In genomic region chr6:51513891-51514290, GRCh38 we compare ENCODE assay signal across 19 cellular contexts.
DNase-seq lines count a peak whose midpoint lies in the region; ATAC-seq and TF ChIP-seq lines count a peak whose summit lies in the region.
"Had no signal": no experiment of that assay in that cellular context is flagged by ENCODE, and none has a peak within 500 bp of the region (broad histone marks: within the 10 kb centered on the region; RNA-seq: fewer than 3 reads in every experiment).

No MANE protein-coding gene starts in this region.

- H3K4me1 ChIP-seq in esophagus squamous epithelium (peaks cover 0 to 16% (median 0%) of the 10 kb centered on the region in 3 donors), upper lobe of right lung (no peaks in the 10 kb centered on the region)
- H3K4me1 ChIP-seq: A549, heart right ventricle, spleen had no signal

- no peaks in the 10 kb centered on the region for H3K27me3 ChIP-seq in esophagus squamous epithelium
- H3K27me3 ChIP-seq in upper lobe of right lung, result no peaks in the 10 kb centered on the region
- H3K27me3 ChIP-seq: heart right ventricle, spleen had no signal

- ATAC-seq in GM19023 (IDR thresholded peaks at IDR 0.05; ENCODE audit: unreplicated experiment) (no peak), HG03378 (IDR thresholded peaks at IDR 0.05; ENCODE audit: unreplicated experiment) (no peak), upper lobe of right lung (no peak)
- ATAC-seq: A549; heart right ventricle; stimulated activated effector memory CD8-positive, alpha-beta T cell treated with anti-CD3 and anti-CD28 coated beads, Interleukin-12 subunit alpha, Interleukin-12 subunit beta, amount 100 ng/mL, for 72 hours had no signal

- H3K36me3 Mint-ChIP-seq in Calu3 (ENCODE audit: insufficient read depth, unreplicated experiment) (no peaks in the 10 kb centered on the region), nephron (ENCODE audit: low read depth) (peaks cover 4% of the 10 kb centered on the region)
- H3K36me3 Mint-ChIP-seq: stimulated activated effector memory CD8-positive, alpha-beta T cell treated with anti-CD3 and anti-CD28 coated beads, Interleukin-12 subunit alpha, Interleukin-12 subunit beta, amount 100 ng/mL, for 72 hours had no signal

- H3K27me3 Mint-ChIP-seq in Calu3 (ENCODE audit: unreplicated experiment) (no peaks in the 10 kb centered on the region), nephron (ENCODE audit: low read depth) (no peaks in the 10 kb centered on the region)

- DNase-seq in Calu3, result peak; percentile 25
- peak; percentile 26 for DNase-seq in astrocyte of the hippocampus (ENCODE audit: low read depth, low spot score)
- no peak for DNase-seq in esophagus squamous epithelium (lab: John Stamatoyannopoulos, UW)
- no peak for DNase-seq in GM20000 (ENCODE audit: low spot score)
- DNase-seq in upper lobe of right lung, result no peak
- DNase-seq: activated CD8-positive, alpha-beta memory T cell treated with anti-CD3 and anti-CD28 coated beads, Interleukin-2, amount 50 U/mL, for 48 hours; activated naive CD4-positive, alpha-beta T cell treated with anti-CD3 and anti-CD28 coated beads for 36 hours; C1 segment of cervical spinal cord; DMS153; GOT3; heart right ventricle; NCI-H187 treated with DMSO at 0.1 percent for 48 hours; SHP77; spleen had no signal

- H3K27ac Mint-ChIP-seq in Calu3 (ENCODE audit: unreplicated experiment) (peak overlapping the region; percentile 60), nephron (peak overlapping the region in 2 of 3 experiments; percentile 44 to 47)
- H3K27ac Mint-ChIP-seq: activated naive CD4-positive, alpha-beta T cell treated with anti-CD3 and anti-CD28 coated beads for 36 hours; stimulated activated effector memory CD8-positive, alpha-beta T cell treated with anti-CD3 and anti-CD28 coated beads, Interleukin-12 subunit alpha, Interleukin-12 subunit beta, amount 100 ng/mL, for 72 hours had no signal

- no peak overlapping the region for H3K4me3 ChIP-seq in esophagus squamous epithelium
- no peak overlapping the region for H3K4me3 ChIP-seq in upper lobe of right lung
- H3K4me3 ChIP-seq: A549, heart right ventricle, spleen had no signal

- H3K4me1 Mint-ChIP-seq in Calu3 (ENCODE audit: low read depth, unreplicated experiment) (peaks cover 11% of the 10 kb centered on the region), nephron (peaks cover 13% of the 10 kb centered on the region)
- H3K4me1 Mint-ChIP-seq: stimulated activated effector memory CD8-positive, alpha-beta T cell treated with anti-CD3 and anti-CD28 coated beads, Interleukin-12 subunit alpha, Interleukin-12 subunit beta, amount 100 ng/mL, for 72 hours had no signal

- H3K9me3 ChIP-seq in esophagus squamous epithelium (no peaks in the 10 kb centered on the region), upper lobe of right lung (no peaks in the 10 kb centered on the region)
- H3K9me3 ChIP-seq: A549 had no signal

- no TSS peak for BruUV-seq in Calu3 (replicated peaks; lab: Mats Ljungman, UMichigan)

- 69 to 71% methylated on average over 8 of the region's 8 CpGs for WGBS in esophagus squamous epithelium, 2 donors

- CTCF ChIA-PET in Calu3 (lab: Charles Lee), result interaction anchor here (0.9 to 1.6 kb wide), 2 partner anchors 19 to 20 kb away, joined by 3 to 5 read pairs; no protein-coding TSS in a partner anchor

- peak overlapping the region in 3 of 4 donors; percentile 15 to 65 (median 41) for H3K27ac ChIP-seq in esophagus squamous epithelium
- H3K27ac ChIP-seq in upper lobe of right lung, result no peak overlapping the region
- H3K27ac ChIP-seq: A549, heart right ventricle, spleen had no signal

- TF ChIP-seq POLR2A in esophagus squamous epithelium (IDR thresholded peaks at IDR 0.05), result no peak

- intact Hi-C loops in Calu3 (cut with micrococcal nuclease; ENCODE audit: unreplicated experiment) (loop anchor here (10.0 kb wide), 1 partner anchor 119 kb away; no protein-coding TSS in a partner anchor), esophagus squamous epithelium (cut with DNase I) (no loop called here), upper lobe of right lung (cut with DNase I) (no loop called here)

- H3K36me3 ChIP-seq in esophagus squamous epithelium (no peaks in the 10 kb centered on the region), upper lobe of right lung (no peaks in the 10 kb centered on the region)
- H3K36me3 ChIP-seq: heart right ventricle, spleen had no signal

- H3K9me3 Mint-ChIP-seq in Calu3 (ENCODE audit: low read depth, unreplicated experiment) (no peaks in the 10 kb centered on the region), nephron (peaks cover 10% of the 10 kb centered on the region)

- H3K4me3 Mint-ChIP-seq in Calu3 (ENCODE audit: low read depth, unreplicated experiment) (peak overlapping the region; percentile 63), nephron (peak overlapping the region in 1 of 3 experiments; percentile 11)
- H3K4me3 Mint-ChIP-seq: activated naive CD4-positive, alpha-beta T cell treated with anti-CD3 and anti-CD28 coated beads for 36 hours; stimulated activated effector memory CD8-positive, alpha-beta T cell treated with anti-CD3 and anti-CD28 coated beads, Interleukin-12 subunit alpha, Interleukin-12 subunit beta, amount 100 ng/mL, for 72 hours had no signal

- TF ChIP-seq CTCF in Calu3 (IDR thresholded peaks at IDR 0.05; ENCODE audit: unreplicated experiment), result no peak
- no peak for TF ChIP-seq CTCF in esophagus squamous epithelium (IDR thresholded peaks at IDR 0.05)
- no peak for TF ChIP-seq CTCF in nephron (IDR thresholded peaks at IDR 0.05; ENCODE audit: unreplicated experiment in 3 of 3)
- TF ChIP-seq CTCF in GM20000 (IDR thresholded peaks at IDR 0.05; ENCODE audit: extremely low read depth, missing control alignments), result no peak
- no peak for TF ChIP-seq CTCF in upper lobe of right lung (IDR thresholded peaks at IDR 0.05)

Comparison
In these comparisons a context has a peak if more than half of its experiments do, and no peak if none do; other contexts are left out.
1. DNase-seq: peak in Calu3 (single experiment) and astrocyte of the hippocampus (single experiment); none in esophagus squamous epithelium (single experiment), GM20000 (single experiment) and upper lobe of right lung (single experiment).